14 cellular contexts compared by ENCODE assay signal in the genomic region with DNA sequence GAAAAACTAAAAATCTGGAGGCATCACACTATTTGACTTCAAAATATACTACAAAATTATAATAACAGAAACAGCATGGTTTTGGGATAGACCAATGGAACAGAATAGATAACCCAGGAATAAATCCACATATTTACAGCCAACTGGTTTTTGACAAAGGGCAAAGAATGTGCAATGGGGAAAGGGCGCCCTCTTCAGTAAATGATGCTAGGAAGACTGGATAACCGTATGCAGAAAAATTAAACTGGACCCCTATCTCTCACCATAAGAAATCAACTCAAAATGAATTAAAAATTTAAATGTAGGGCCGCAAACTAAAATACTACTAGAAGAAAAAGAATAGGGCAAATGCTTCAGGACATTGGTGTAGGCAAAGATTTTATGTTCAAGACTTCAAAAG.
A peak's percentile ranks its signal among the peaks of the same experiment; 100 is the strongest.
DNase-seq lines count a peak whose midpoint lies in the region; ATAC-seq and TF ChIP-seq lines count a peak whose summit lies in the region.
"Had no signal": no experiment of that assay in that cellular context is flagged by ENCODE, and none has a peak within 500 bp of the region (broad histone marks: within the 10 kb centered on the region; RNA-seq: fewer than 3 reads in every experiment).

No MANE protein-coding gene starts in this region.

- H2AFZ ChIP-seq in GM23338, result no peak overlapping the region

- H3K36me3 ChIP-seq in BE2C, result no peaks in the 10 kb centered on the region
- H3K36me3 ChIP-seq in GM23338 (ENCODE audit: insufficient read depth), result no peaks in the 10 kb centered on the region

- TF ChIP-seq CTCF in BE2C (IDR thresholded peaks at IDR 0.05; ENCODE audit: low read depth, low read length) (peak; percentile 4; the same call in 1 of the 2 replicates), GM23338 (conservative IDR thresholded peaks at IDR 0.05; ENCODE audit: low read depth in 2 of 2) (peak; percentile 75 to 86), chondrocyte (IDR thresholded peaks at IDR 0.05) (peak; percentile 61)

- H3K27me3 ChIP-seq in BE2C, result no peaks in the 10 kb centered on the region
- H3K27me3 ChIP-seq in GM23338 (ENCODE audit: insufficient read depth), result no peaks in the 10 kb centered on the region

- H3K4me3 Mint-ChIP-seq in GM23338 (no peak overlapping the region), chondrocyte (ENCODE audit: unreplicated experiment) (no peak overlapping the region)
- H3K4me3 Mint-ChIP-seq: CD4-positive, alpha-beta T cell had no signal

- no peaks in the 10 kb centered on the region for H3F3A ChIP-seq in GM23338 (replicated peaks; ENCODE audit: low read depth)

- H4K20me1 ChIP-seq in GM23338 (replicated peaks; ENCODE audit: insufficient read depth), result no peaks in the 10 kb centered on the region

- no peaks in the 10 kb centered on the region for H3K9me3 Mint-ChIP-seq in GM23338
- H3K9me3 Mint-ChIP-seq in chondrocyte (ENCODE audit: low read depth), result peaks cover 9% of the 10 kb centered on the region
- H3K9me3 Mint-ChIP-seq: CD4-positive, alpha-beta T cell had no signal

- H3K36me3 Mint-ChIP-seq in GM23338 (ENCODE audit: low read depth), result no peaks in the 10 kb centered on the region
- no peaks in the 10 kb centered on the region for H3K36me3 Mint-ChIP-seq in chondrocyte (ENCODE audit: low read depth)

- H3K4me2 ChIP-seq in GM23338, result no peak overlapping the region

- no peaks in the 10 kb centered on the region for H3K79me2 ChIP-seq in GM23338 (replicated peaks; ENCODE audit: insufficient read depth)

- peaks cover 9% of the 10 kb centered on the region for H3K4me1 Mint-ChIP-seq in GM23338
- H3K4me1 Mint-ChIP-seq in chondrocyte (ENCODE audit: low read depth), result no peaks in the 10 kb centered on the region

- H3K27me3 Mint-ChIP-seq in GM23338 (ENCODE audit: insufficient read depth, low read depth, poor library complexity), result peaks cover 5% of the 10 kb centered on the region
- no peaks in the 10 kb centered on the region for H3K27me3 Mint-ChIP-seq in chondrocyte (ENCODE audit: low read depth)

- H3K27ac Mint-ChIP-seq in GM23338 (no peak overlapping the region), chondrocyte (ENCODE audit: unreplicated experiment) (no peak overlapping the region)
- H3K27ac Mint-ChIP-seq: CD4-positive, alpha-beta T cell had no signal

- no peak for ATAC-seq in GM23338

- no peaks in the 10 kb centered on the region for H3K9me2 ChIP-seq in GM23338 (ENCODE audit: insufficient read depth)

- DNase-seq in BE2C (no peak), GM23338 (ENCODE audit: low spot score) (peak; percentile 70), NCI-H526 (lab: John Stamatoyannopoulos, UW) (peak; percentile 14 to 66), chondrocyte (ENCODE audit: low spot score) (no peak), NCI-H2227 (lab: John Stamatoyannopoulos, UW; ENCODE audit: unreplicated experiment) (no peak), midbrain (lab: John Stamatoyannopoulos, UW) (no peak), cerebellum (ENCODE audit: low spot score) (no peak), caudate nucleus (lab: John Stamatoyannopoulos, UW) (no peak)
- DNase-seq: activated effector memory CD4-positive, alpha-beta T cell treated with anti-CD3 and anti-CD28 coated beads, Interleukin-2, amount 50 U/mL, for 16 hours; CD4-positive, alpha-beta T cell; cerebellar nuclear complex; kidney glomerular epithelial cell; NCI-H187 treated with DMSO at 0.1 percent for 48 hours; SIG-M5 had no signal

- no peak overlapping the region for H3K4me3 ChIP-seq in BE2C (ENCODE audit: low read depth, low read length)
- no peak overlapping the region for H3K4me3 ChIP-seq in GM23338

- H3K9me3 ChIP-seq in BE2C, result no peaks in the 10 kb centered on the region

- no peaks in the 10 kb centered on the region for H3K4me1 ChIP-seq in BE2C
- H3K4me1 ChIP-seq in GM23338 (ENCODE audit: insufficient read depth), result no peaks in the 10 kb centered on the region

- no peak overlapping the region for H3K27ac ChIP-seq in GM23338 (ENCODE audit: low read depth)
- no peak overlapping the region for H3K27ac ChIP-seq in caudate nucleus (ENCODE audit: low read depth, low read length)

TF ChIP-seq in GM23338, 12 proteins besides CTCF, POLR2A, EP300 and RAD21:
- TF ChIP-seq CREB1 (CRISPR knock-in tag; IDR thresholded peaks at IDR 0.05; ENCODE audit: low read depth) (no peak), POLR2AphosphoS5 (IDR thresholded peaks at IDR 0.05; ENCODE audit: low read depth) (no peak), EZH2 (IDR thresholded peaks at IDR 0.05; ENCODE audit: low read depth, unreplicated experiment) (no peak), ZNF114 (CRISPR knock-in tag; IDR thresholded peaks at IDR 0.05) (no peak), EZH2phosphoT487 (IDR thresholded peaks at IDR 0.05; ENCODE audit: unreplicated experiment) (no peak), JUNB (IDR thresholded peaks at IDR 0.05; ENCODE audit: unreplicated experiment) (no peak), STAT1 (IDR thresholded peaks at IDR 0.05; ENCODE audit: unreplicated experiment) (no peak), ZNF331 (CRISPR knock-in tag; IDR thresholded peaks at IDR 0.05; ENCODE audit: low read depth) (no peak)
- TF ChIP-seq, protein P1, sequence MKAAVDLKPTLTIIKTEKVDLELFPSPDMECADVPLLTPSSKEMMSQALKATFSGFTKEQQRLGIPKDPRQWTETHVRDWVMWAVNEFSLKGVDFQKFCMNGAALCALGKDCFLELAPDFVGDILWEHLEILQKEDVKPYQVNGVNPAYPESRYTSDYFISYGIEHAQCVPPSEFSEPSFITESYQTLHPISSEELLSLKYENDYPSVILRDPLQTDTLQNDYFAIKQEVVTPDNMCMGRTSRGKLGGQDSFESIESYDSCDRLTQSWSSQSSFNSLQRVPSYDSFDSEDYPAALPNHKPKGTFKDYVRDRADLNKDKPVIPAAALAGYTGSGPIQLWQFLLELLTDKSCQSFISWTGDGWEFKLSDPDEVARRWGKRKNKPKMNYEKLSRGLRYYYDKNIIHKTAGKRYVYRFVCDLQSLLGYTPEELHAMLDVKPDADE (IDR thresholded peaks at IDR 0.05), result no peak
- TF ChIP-seq, protein P2, sequence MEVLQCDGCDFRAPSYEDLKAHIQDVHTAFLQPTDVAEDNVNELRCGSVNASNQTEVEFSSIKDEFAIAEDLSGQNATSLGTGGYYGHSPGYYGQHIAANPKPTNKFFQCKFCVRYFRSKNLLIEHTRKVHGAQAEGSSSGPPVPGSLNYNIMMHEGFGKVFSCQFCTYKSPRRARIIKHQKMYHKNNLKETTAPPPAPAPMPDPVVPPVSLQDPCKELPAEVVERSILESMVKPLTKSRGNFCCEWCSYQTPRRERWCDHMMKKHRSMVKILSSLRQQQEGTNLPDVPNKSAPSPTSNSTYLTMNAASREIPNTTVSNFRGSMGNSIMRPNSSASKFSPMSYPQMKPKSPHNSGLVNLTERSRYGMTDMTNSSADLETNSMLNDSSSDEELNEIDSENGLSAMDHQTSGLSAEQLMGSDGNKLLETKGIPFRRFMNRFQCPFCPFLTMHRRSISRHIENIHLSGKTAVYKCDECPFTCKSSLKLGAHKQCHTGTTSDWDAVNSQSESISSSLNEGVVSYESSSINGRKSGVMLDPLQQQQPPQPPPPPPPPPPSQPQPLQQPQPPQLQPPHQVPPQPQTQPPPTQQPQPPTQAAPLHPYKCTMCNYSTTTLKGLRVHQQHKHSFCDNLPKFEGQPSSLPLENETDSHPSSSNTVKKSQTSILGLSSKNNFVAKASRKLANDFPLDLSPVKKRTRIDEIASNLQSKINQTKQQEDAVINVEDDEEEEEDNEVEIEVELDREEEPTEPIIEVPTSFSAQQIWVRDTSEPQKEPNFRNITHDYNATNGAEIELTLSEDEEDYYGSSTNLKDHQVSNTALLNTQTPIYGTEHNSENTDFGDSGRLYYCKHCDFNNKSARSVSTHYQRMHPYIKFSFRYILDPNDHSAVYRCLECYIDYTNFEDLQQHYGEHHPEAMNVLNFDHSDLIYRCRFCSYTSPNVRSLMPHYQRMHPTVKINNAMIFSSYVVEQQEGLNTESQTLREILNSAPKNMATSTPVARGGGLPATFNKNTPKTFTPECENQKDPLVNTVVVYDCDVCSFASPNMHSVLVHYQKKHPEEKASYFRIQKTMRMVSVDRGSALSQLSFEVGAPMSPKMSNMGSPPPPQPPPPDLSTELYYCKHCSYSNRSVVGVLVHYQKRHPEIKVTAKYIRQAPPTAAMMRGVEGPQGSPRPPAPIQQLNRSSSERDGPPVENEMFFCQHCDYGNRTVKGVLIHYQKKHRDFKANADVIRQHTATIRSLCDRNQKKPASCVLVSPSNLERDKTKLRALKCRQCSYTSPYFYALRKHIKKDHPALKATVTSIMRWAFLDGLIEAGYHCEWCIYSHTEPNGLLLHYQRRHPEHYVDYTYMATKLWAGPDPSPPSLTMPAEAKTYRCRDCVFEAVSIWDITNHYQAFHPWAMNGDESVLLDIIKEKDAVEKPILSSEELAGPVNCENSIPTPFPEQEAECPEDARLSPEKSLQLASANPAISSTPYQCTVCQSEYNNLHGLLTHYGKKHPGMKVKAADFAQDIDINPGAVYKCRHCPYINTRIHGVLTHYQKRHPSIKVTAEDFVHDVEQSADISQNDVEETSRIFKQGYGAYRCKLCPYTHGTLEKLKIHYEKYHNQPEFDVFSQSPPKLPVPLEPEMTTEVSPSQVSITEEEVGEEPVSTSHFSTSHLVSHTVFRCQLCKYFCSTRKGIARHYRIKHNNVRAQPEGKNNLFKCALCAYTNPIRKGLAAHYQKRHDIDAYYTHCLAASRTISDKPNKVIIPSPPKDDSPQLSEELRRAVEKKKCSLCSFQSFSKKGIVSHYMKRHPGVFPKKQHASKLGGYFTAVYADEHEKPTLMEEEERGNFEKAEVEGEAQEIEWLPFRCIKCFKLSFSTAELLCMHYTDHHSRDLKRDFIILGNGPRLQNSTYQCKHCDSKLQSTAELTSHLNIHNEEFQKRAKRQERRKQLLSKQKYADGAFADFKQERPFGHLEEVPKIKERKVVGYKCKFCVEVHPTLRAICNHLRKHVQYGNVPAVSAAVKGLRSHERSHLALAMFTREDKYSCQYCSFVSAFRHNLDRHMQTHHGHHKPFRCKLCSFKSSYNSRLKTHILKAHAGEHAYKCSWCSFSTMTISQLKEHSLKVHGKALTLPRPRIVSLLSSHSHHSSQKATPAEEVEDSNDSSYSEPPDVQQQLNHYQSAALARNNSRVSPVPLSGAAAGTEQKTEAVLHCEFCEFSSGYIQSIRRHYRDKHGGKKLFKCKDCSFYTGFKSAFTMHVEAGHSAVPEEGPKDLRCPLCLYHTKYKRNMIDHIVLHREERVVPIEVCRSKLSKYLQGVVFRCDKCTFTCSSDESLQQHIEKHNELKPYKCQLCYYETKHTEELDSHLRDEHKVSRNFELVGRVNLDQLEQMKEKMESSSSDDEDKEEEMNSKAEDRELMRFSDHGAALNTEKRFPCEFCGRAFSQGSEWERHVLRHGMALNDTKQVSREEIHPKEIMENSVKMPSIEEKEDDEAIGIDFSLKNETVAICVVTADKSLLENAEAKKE (CRISPR knock-in tag; IDR thresholded peaks at IDR 0.05), result no peak

Comparison
In these comparisons a context has a peak if more than half of its experiments do, and no peak if none do; other contexts are left out.
1. DNase-seq: peak in GM23338 (single experiment) and NCI-H526 (2 of 2); none in BE2C (single experiment), chondrocyte (single experiment), NCI-H2227 (single experiment), midbrain (single experiment), cerebellum (single experiment) and caudate nucleus (0 of 61).
2. CTCF ChIP-seq: peak in every context shown above with its lines; median percentile 80 in GM23338; 61 in chondrocyte; 4 in BE2C.